In the genomic region with DNA sequence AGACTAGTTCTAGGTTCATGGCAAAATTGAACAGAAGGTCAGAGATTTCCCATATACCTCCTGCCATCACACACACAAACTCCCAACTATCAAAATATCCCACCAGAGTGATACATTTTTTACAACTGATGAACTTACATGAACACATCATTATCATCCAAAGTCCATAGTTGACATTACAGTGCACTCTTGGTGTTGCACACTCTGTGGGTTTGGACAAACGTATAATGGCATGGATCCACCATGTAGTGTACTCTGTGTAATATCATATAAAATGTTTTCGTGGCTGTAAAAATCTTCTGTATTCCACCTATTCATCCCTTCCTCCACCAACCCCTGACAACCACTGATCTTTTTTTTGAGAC, we compare ENCODE assay signal across 20 cellular contexts. TPM values are rescaled to one million over a fixed set of nuclear protein-coding genes. Genes with fewer than 3 reads are reported as not detected.
DNase-seq lines count a peak whose midpoint lies in the region; ATAC-seq, FAIRE-seq and TF ChIP-seq lines count a peak whose summit lies in the region.
"Had no signal": no experiment of that assay in that cellular context is flagged by ENCODE, and none has a peak within 500 bp of the region (broad histone marks: within the 10 kb centered on the region; RNA-seq: fewer than 3 reads in every experiment).

No MANE protein-coding gene starts in this region.

- no peak overlapping the region for H3K18ac ChIP-seq in mesenchymal stem cell (ENCODE audit: low read depth in 1 of 2, low read length in 2 of 2)

- RAD21 ChIA-PET in HCT116 (lab: Charles Lee; ENCODE audit: low non-redundant PET in 1 of 2, low total read pairs in 2 of 2, uncharacterized antibody in 2 of 2, unreplicated experiment in 2 of 2): no interaction called here

- no peak overlapping the region for H2BK15ac ChIP-seq in mesenchymal stem cell (ENCODE audit: low read depth, poor library complexity, severe bottlenecking)

- CTCF ChIA-PET in A549 (lab: Yijun Ruan, JAX) (interaction anchor here (1.6 to 2.7 kb wide), 2 partner anchors 284 to 433 kb away, joined by 5 to 21 read pairs; no protein-coding TSS in a partner anchor), HCT116 (lab: Charles Lee) (no interaction called here)

- no peak overlapping the region for H2AK5ac ChIP-seq in mesenchymal stem cell (ENCODE audit: low read length, severe bottlenecking)

- H2AFZ ChIP-seq in HCT116 (ENCODE audit: low read depth, low read length, poor library complexity, severe bottlenecking) (peak overlapping the region; percentile 98), mesenchymal stem cell (ENCODE audit: low read depth, low read length) (no peak overlapping the region)

- POLR2A ChIA-PET in A549 (lab: Yijun Ruan, JAX): interaction anchor here (1.0 to 1.9 kb wide), 2 partner anchors 134 to 399 kb away, joined by 4 to 10 read pairs; partner anchors contain the start of gene FMNL2
- POLR2A ChIA-PET in HCT116 (lab: Charles Lee): no interaction called here

- H3K4me2 ChIP-seq in A549 (peak overlapping the region; percentile 62), HCT116 (ENCODE audit: low read length) (peak overlapping the region; percentile 78), mesenchymal stem cell (ENCODE audit: low read length, poor library complexity, severe bottlenecking) (no peak overlapping the region)

- H3K14ac ChIP-seq in mesenchymal stem cell (ENCODE audit: low read length in 2 of 2): no peak overlapping the region

- no peak overlapping the region for H2BK120ac ChIP-seq in mesenchymal stem cell (ENCODE audit: low read depth, low read length)

- H3K23ac ChIP-seq in mesenchymal stem cell (ENCODE audit: low read length in 2 of 2): no peak overlapping the region

- H3K9me3 ChIP-seq in A549 (no peaks in the 10 kb centered on the region), HCT116 (ENCODE audit: control insufficient read depth in 1 of 2, insufficient read depth in 1 of 2, low read depth in 1 of 2, low read length in 2 of 2) (no peaks in the 10 kb centered on the region), RWPE2 (ENCODE audit: severe bottlenecking) (no peaks in the 10 kb centered on the region), mesenchymal stem cell (ENCODE audit: control insufficient read depth, low read length) (no peaks in the 10 kb centered on the region)

- in situ Hi-C loops in KBM-7 (cut with MboI; ENCODE audit: low pct_unique_long_range_greater_than_20kb, low sequenced_read_pairs): no loop called here

- H3K27me3 ChIP-seq in HCT116 (ENCODE audit: insufficient read depth, low read length) (no peaks in the 10 kb centered on the region), RWPE2 (ENCODE audit: insufficient read depth, poor library complexity, severe bottlenecking) (no peaks in the 10 kb centered on the region), mesenchymal stem cell (ENCODE audit: control insufficient read depth in 1 of 2, insufficient read depth in 1 of 2, low read length in 2 of 2) (no peaks in the 10 kb centered on the region)
- H3K27me3 ChIP-seq: BLaER1, MG63 had no signal

- no TSS peak for BruUV-seq in HCT116 (replicated peaks; lab: Mats Ljungman, UMichigan)

- H4K8ac ChIP-seq in mesenchymal stem cell (ENCODE audit: low read length): no peak overlapping the region

- TF ChIP-seq POLR2A in A549 (IDR thresholded peaks at IDR 0.05; ENCODE audit: low read length) (no peak), HCT116 (IDR thresholded peaks at IDR 0.05; ENCODE audit: borderline replicate concordance, extremely low read depth, insufficient read depth, insufficient read length) (no peak)

- FAIRE-seq in A549 (lab: Jason Lieb, UNC): no peak
- FAIRE-seq: GM12878 had no signal

- H3K9ac ChIP-seq in HCT116 (ENCODE audit: low read length): no peak overlapping the region
- H3K9ac ChIP-seq in mesenchymal stem cell (ENCODE audit: low read length): peak overlapping the region; percentile 79
- H3K9ac ChIP-seq: BLaER1 had no signal

- no peak for TF ChIP-seq RAD21 in A549 (conservative IDR thresholded peaks at IDR 0.05 in 1 of 2, IDR thresholded peaks at IDR 0.05 in 1 of 2)
- no peak for TF ChIP-seq RAD21 in HCT116 (IDR thresholded peaks at IDR 0.05; ENCODE audit: low read depth)

- H4K91ac ChIP-seq in mesenchymal stem cell (ENCODE audit: low read length): no peak overlapping the region

- H3K9me2 ChIP-seq in HCT116 (ENCODE audit: insufficient read depth): no peaks in the 10 kb centered on the region

- DNase-seq in A549 (ENCODE audit: low read depth in 1 of 2, low spot score in 1 of 2): no peak
- DNase-seq in HCT116 (ENCODE audit: low read depth, low spot score): no peak
- no peak for DNase-seq in RWPE2 (ENCODE audit: low spot score)
- no peak for DNase-seq in mesenchymal stem cell
- no peak for DNase-seq in KBM-7
- no peak for DNase-seq in AG08396 (ENCODE audit: low spot score)
- no peak for DNase-seq in NCI-H2081 (lab: John Stamatoyannopoulos, UW)
- DNase-seq: CD4-positive, alpha-beta memory T cell; EL; Karpas-422; MG63; NCI-H1048; NCI-H1436 treated with DMSO at 0.1 percent for 48 hours; NCI-H2029 treated with DMSO at 0.1 percent for 48 hours; NCI-H2171 treated with DMSO at 0.1 percent for 48 hours; NCI-H446; NCI-H69; SIG-M5 had no signal

- no peak overlapping the region for H3K4ac ChIP-seq in mesenchymal stem cell (ENCODE audit: low read depth in 1 of 2, low read length in 2 of 2)

- H4K20me1 ChIP-seq in HCT116 (ENCODE audit: insufficient read depth): no peaks in the 10 kb centered on the region
- H4K20me1 ChIP-seq: BLaER1 had no signal

- no peak overlapping the region for H2BK5ac ChIP-seq in mesenchymal stem cell (ENCODE audit: low read depth, low read length, poor library complexity, severe bottlenecking)

- no peaks in the 10 kb centered on the region for H3K36me3 ChIP-seq in HCT116 (ENCODE audit: control insufficient read depth in 1 of 2, insufficient read depth in 2 of 2, low read length in 2 of 2)
- H3K36me3 ChIP-seq in RWPE2 (ENCODE audit: low read depth): no peaks in the 10 kb centered on the region
- H3K36me3 ChIP-seq in mesenchymal stem cell (ENCODE audit: control insufficient read depth in 1 of 2, insufficient read depth in 2 of 2, low read depth in 1 of 2, low read length in 2 of 2): no peaks in the 10 kb centered on the region
- H3K36me3 ChIP-seq: BLaER1, MG63 had no signal

- TF ChIP-seq CTCF in A549 (IDR thresholded peaks at IDR 0.05) (no peak), HCT116 (IDR thresholded peaks at IDR 0.05 in 2 of 3, conservative IDR thresholded peaks at IDR 0.05 in 1 of 3; ENCODE audit: borderline replicate concordance in 1 of 3, insufficient read depth in 1 of 3, low read depth in 2 of 3, low read length in 2 of 3) (no peak), RWPE2 (IDR thresholded peaks at IDR 0.05; ENCODE audit: poor library complexity, severe bottlenecking) (no peak)

- no peaks in the 10 kb centered on the region for H3K79me2 ChIP-seq in HCT116 (ENCODE audit: insufficient read depth, low read length)

- H3K4me1 ChIP-seq in A549 (peaks cover 16% of the 10 kb centered on the region), HCT116 (ENCODE audit: control insufficient read depth in 1 of 2, insufficient read depth in 2 of 2, low read length in 2 of 2) (peaks cover 12 to 27% of the 10 kb centered on the region in 2 experiments; a peak in 3 of 4 replicates), RWPE2 (ENCODE audit: insufficient read depth, poor library complexity, severe bottlenecking) (peaks cover 27% of the 10 kb centered on the region), mesenchymal stem cell (ENCODE audit: control insufficient read depth, insufficient read depth, low read depth, low read length) (peaks cover 4% of the 10 kb centered on the region)

- H3K27ac ChIP-seq in A549 (peak overlapping the region; percentile 52 to 74; a peak in 3 of 6 replicates), HCT116 (ENCODE audit: low read depth, low read length) (no peak overlapping the region), RWPE2 (ENCODE audit: poor library complexity, severe bottlenecking) (peak overlapping the region; percentile 98), mesenchymal stem cell (ENCODE audit: low read length, poor library complexity, severe bottlenecking) (no peak overlapping the region)
- H3K27ac ChIP-seq: BLaER1 had no signal

- ATAC-seq in A549: no peak
- ATAC-seq in HCT116: no peak
- no peak for ATAC-seq in RWPE2 (ENCODE audit: low read depth)
- ATAC-seq: GM12878 had no signal

- no peaks in the 10 kb centered on the region for H3K79me1 ChIP-seq in mesenchymal stem cell (replicated peaks; ENCODE audit: low read length, poor library complexity, severe bottlenecking)

- WGBS in A549 (ENCODE audit: missing lambda C conversion rate): 94% methylated on average over 2 of the region's 2 CpGs
- 100% methylated on average over 2 of the region's 2 CpGs for WGBS in mesenchymal stem cell

- H2BK12ac ChIP-seq in mesenchymal stem cell (ENCODE audit: low read length in 2 of 2): no peak overlapping the region

- intact Hi-C loops in HCT116 (cut with micrococcal nuclease): loop anchor here (5.0 kb wide), 1 partner anchor 136 kb away; the partner anchor contains the start of gene FMNL2

- TF ChIP-seq EP300 in A549 (IDR thresholded peaks at IDR 0.05): no peak

- H3K4me3 ChIP-seq in A549 (no peak overlapping the region), HCT116 (replicated peaks in 1 of 2; ENCODE audit: low read depth in 1 of 2, low read length in 2 of 2) (no peak overlapping the region), RWPE2 (ENCODE audit: severe bottlenecking) (no peak overlapping the region), mesenchymal stem cell (ENCODE audit: insufficient read depth in 1 of 2, low read depth in 1 of 2, low read length in 2 of 2) (no peak overlapping the region)
- H3K4me3 ChIP-seq: BLaER1, GM12878 had no signal

TF ChIP-seq in A549, 52 proteins besides CTCF, POLR2A, EP300 and RAD21 (continues in another document):
- no peak for TF ChIP-seq POLR2AphosphoS2 (conservative IDR thresholded peaks at IDR 0.05; ENCODE audit: low read length)
- no peak for TF ChIP-seq FOSB (CRISPR knock-in tag; IDR thresholded peaks at IDR 0.05)
- no peak for TF ChIP-seq BHLHE40 (IDR thresholded peaks at IDR 0.05; ENCODE audit: low read depth, low read length)
- no peak for TF ChIP-seq ESRRA (IDR thresholded peaks at IDR 0.05; ENCODE audit: borderline replicate concordance, low read length)

TF ChIP-seq in HCT116, 20 proteins besides CTCF, POLR2A, EP300 and RAD21 (continues in another document):
- no peak for TF ChIP-seq ZNF274 (IDR thresholded peaks at IDR 0.05; ENCODE audit: low read depth, low read length)

RNA-seq across cellular contexts. Expression of gene STAM2, which starts 25.9 kb away (rescaled TPM):
- polyA plus RNA-seq in A549 (2011; rRNA removed): 25.7 and 34.5 TPM in 2 replicates
- 3.0 and 4.0 TPM in 2 replicates for polyA plus RNA-seq in A549 (2012; cell fraction: cytosol; rRNA removed)
- polyA plus RNA-seq in A549 (2012; cell fraction: nucleus; rRNA removed): 4.0 and 4.7 TPM in 2 replicates
- 13.3 to 14.5 TPM (median 13.8 TPM) in 3 replicates for polyA plus RNA-seq in A549 (2017; fragmentation: RNase III; extraction: RNeasy Plus Mini Kit Qiagen cat#74134 plus additional on column Dnase treatment)
- polyA minus RNA-seq in A549 (2011; rRNA and poly(A)+ RNA removed): 32.2 and 33.3 TPM in 2 replicates
- 19.2 TPM for total RNA-seq in HCT116 (2021; ENCODE audit: unreplicated experiment)
- 6.5 and 7.0 TPM in 2 replicates for polyA plus RNA-seq in HCT116 (2012)
- polyA plus RNA-seq in mesenchymal stem cell (2013, experiment 1 of 2): 18.9 TPM
- 20.5 TPM for polyA plus RNA-seq in mesenchymal stem cell (2013, experiment 2 of 2)

Comparison
In these comparisons a context has a peak if more than half of its experiments do, and no peak if none do; other contexts are left out.
1. H3K27ac ChIP-seq: peak in A549 (2 of 2) and RWPE2 (single experiment); none in HCT116 (single experiment) and mesenchymal stem cell (single experiment).